In genomic region chr17:75818326-75818885, GRCh38 we compare ENCODE assay signal across 17 cellular contexts. TPM values are rescaled to one million over a fixed set of nuclear protein-coding genes. Genes with fewer than 3 reads are reported as not detected.
DNase-seq lines count a peak whose midpoint lies in the region; ATAC-seq and TF ChIP-seq lines count a peak whose summit lies in the region.
"Had no signal": no experiment of that assay in that cellular context is flagged by ENCODE, and none has a peak within 500 bp of the region (broad histone marks: within the 10 kb centered on the region; RNA-seq: fewer than 3 reads in every experiment).

No MANE protein-coding gene starts in this region.

- H3K4me1 Mint-ChIP-seq in CD4-positive, CD25-positive, alpha-beta regulatory T cell: peaks cover 0 to 18% (median 9%) of the 10 kb centered on the region in 4 donors
- no peaks in the 10 kb centered on the region for H3K4me1 Mint-ChIP-seq in nephron progenitor cell

- H3K27ac ChIP-seq in CD4-positive, CD25-positive, alpha-beta regulatory T cell (ENCODE audit: insufficient read depth, low read length, poor library complexity, severe bottlenecking): no peak overlapping the region
- H3K27ac ChIP-seq in RWPE1: peak overlapping the region; percentile 71
- H3K27ac ChIP-seq in brain microvascular endothelial cell: no peak overlapping the region
- H3K27ac ChIP-seq: SJCRH30 had no signal

- H3K36me3 Mint-ChIP-seq in CD4-positive, CD25-positive, alpha-beta regulatory T cell: peaks cover 11% of the 10 kb centered on the region
- H3K36me3 Mint-ChIP-seq in nephron progenitor cell (ENCODE audit: low read depth): peaks cover 30% of the 10 kb centered on the region

- POLR2A ChIA-PET in RWPE1 (lab: Yijun Ruan, JAX; ENCODE audit: low non-redundant PET): no interaction called here

- no peaks in the 10 kb centered on the region for H3K9me3 Mint-ChIP-seq in CD4-positive, CD25-positive, alpha-beta regulatory T cell
- H3K9me3 Mint-ChIP-seq in nephron progenitor cell: no peaks in the 10 kb centered on the region
- H3K9me3 Mint-ChIP-seq: CD4-positive, alpha-beta memory T cell had no signal

- ATAC-seq in CD4-positive, CD25-positive, alpha-beta regulatory T cell (ENCODE audit: low read depth in 2 of 2): no peak
- ATAC-seq in sciatic nerve: no peak
- ATAC-seq: PC-3 had no signal

- H3K4me1 ChIP-seq in CD4-positive, CD25-positive, alpha-beta regulatory T cell (ENCODE audit: control insufficient read depth, insufficient read depth, low read length, poor library complexity, severe bottlenecking): peaks cover 13% of the 10 kb centered on the region
- H3K4me1 ChIP-seq: SJCRH30 had no signal

- H3K27ac Mint-ChIP-seq in CD4-positive, CD25-positive, alpha-beta regulatory T cell: peak overlapping the region in 2 of 3 donors; percentile 5 to 93
- H3K27ac Mint-ChIP-seq in nephron progenitor cell: peak overlapping the region; percentile 57

- H3K4me3 ChIP-seq in CD4-positive, CD25-positive, alpha-beta regulatory T cell (ENCODE audit: low read depth, low read length): no peak overlapping the region
- no peak overlapping the region for H3K4me3 ChIP-seq in brain microvascular endothelial cell (ENCODE audit: low read depth, low read length)
- H3K4me3 ChIP-seq: SJCRH30 had no signal

- H3K9me3 ChIP-seq in CD4-positive, CD25-positive, alpha-beta regulatory T cell (ENCODE audit: control insufficient read depth in 2 of 2, low read length in 2 of 2): no peaks in the 10 kb centered on the region
- H3K9me3 ChIP-seq: SJCRH30 had no signal

- in situ Hi-C loops in brain microvascular endothelial cell (cut with HindIII; ENCODE audit: low pct_ligation_motif_present, low sequenced_read_pairs): no loop called here

- intact Hi-C loops in sciatic nerve (cut with DNase I): no loop called here

- no peak overlapping the region for H3K4me3 Mint-ChIP-seq in CD4-positive, CD25-positive, alpha-beta regulatory T cell
- no peak overlapping the region for H3K4me3 Mint-ChIP-seq in nephron progenitor cell
- H3K4me3 Mint-ChIP-seq: CD4-positive, alpha-beta memory T cell had no signal

- TF ChIP-seq CTCF in RWPE1 (conservative IDR thresholded peaks at IDR 0.05; ENCODE audit: low read depth) (no peak), nephron progenitor cell (IDR thresholded peaks at IDR 0.05) (no peak), brain microvascular endothelial cell (IDR thresholded peaks at IDR 0.05; ENCODE audit: low read depth, low read length, missing control alignments) (no peak)

- no peaks in the 10 kb centered on the region for H3K27me3 Mint-ChIP-seq in CD4-positive, CD25-positive, alpha-beta regulatory T cell
- H3K27me3 Mint-ChIP-seq in nephron progenitor cell (ENCODE audit: low read depth, poor library complexity): no peaks in the 10 kb centered on the region
- H3K27me3 Mint-ChIP-seq: CD4-positive, alpha-beta memory T cell had no signal

- peaks cover 57% of the 10 kb centered on the region for H3K36me3 ChIP-seq in CD4-positive, CD25-positive, alpha-beta regulatory T cell (ENCODE audit: control insufficient read depth, insufficient read depth, low read length)
- H3K36me3 ChIP-seq in brain microvascular endothelial cell (replicated peaks): peaks cover 31% of the 10 kb centered on the region

- H3K27me3 ChIP-seq in CD4-positive, CD25-positive, alpha-beta regulatory T cell (ENCODE audit: control insufficient read depth, insufficient read depth, low read length): no peaks in the 10 kb centered on the region
- no peaks in the 10 kb centered on the region for H3K27me3 ChIP-seq in brain microvascular endothelial cell (replicated peaks)
- H3K27me3 ChIP-seq: SJCRH30 had no signal

- peak; percentile 11 for DNase-seq in 8988T
- DNase-seq in CD4-positive, CD25-positive, alpha-beta regulatory T cell: no peak
- no peak for DNase-seq in RWPE1 (ENCODE audit: low spot score)
- no peak for DNase-seq in nephron progenitor cell
- no peak for DNase-seq in sciatic nerve (ENCODE audit: low spot score)
- no peak for DNase-seq in T-helper 1 cell
- no peak for DNase-seq in brain microvascular endothelial cell
- DNase-seq: CD4-positive, alpha-beta memory T cell; DND-41; HCEC 1CT; MV-4-11; NCI-H1417; NCI-H1930; NCI-H2171 treated with DMSO at 0.1 percent for 48 hours; NCI-H748 treated with DMSO at 0.1 percent for 48 hours; SJCRH30 had no signal

- CTCF ChIA-PET in RWPE1 (lab: Yijun Ruan, JAX): no interaction called here

RNA-seq across cellular contexts. Expression of gene UNC13D, which starts 25.8 kb away (rescaled TPM):
- 149 TPM for total RNA-seq in CD4-positive, CD25-positive, alpha-beta regulatory T cell
- polyA plus RNA-seq in CD4-positive, CD25-positive, alpha-beta regulatory T cell: 10 to 100 TPM; 41.6 to 51.7 (median 45.0) TPM
- total RNA-seq in sciatic nerve: 30.9 TPM

RNA-seq across cellular contexts. Expression of gene UNK, which starts 33.8 kb away (rescaled TPM):
- total RNA-seq in CD4-positive, CD25-positive, alpha-beta regulatory T cell: 33.9 TPM
- polyA plus RNA-seq in CD4-positive, CD25-positive, alpha-beta regulatory T cell: 10 to 100 TPM; 15.3 to 24.5 (median 23.0) TPM
- total RNA-seq in sciatic nerve: 41.4 TPM

RNA-seq across cellular contexts. Expression of gene WBP2, which starts 36.7 kb away (rescaled TPM):
- total RNA-seq in CD4-positive, CD25-positive, alpha-beta regulatory T cell: 118 TPM
- 100 to 1,000 TPM in 1 of 4 donors, 10 to 100 TPM in 3; 77.7 to 112 (median 91.2) TPM for polyA plus RNA-seq in CD4-positive, CD25-positive, alpha-beta regulatory T cell
- total RNA-seq in sciatic nerve: 156 TPM

RNA-seq across cellular contexts. Expression of gene GALK1, which starts 53.4 kb away (rescaled TPM):
- 9.1 TPM for total RNA-seq in CD4-positive, CD25-positive, alpha-beta regulatory T cell
- 10 to 100 TPM; 18.7 to 24.3 (median 21.9) TPM for polyA plus RNA-seq in CD4-positive, CD25-positive, alpha-beta regulatory T cell
- 23.7 TPM for total RNA-seq in sciatic nerve

RNA-seq across cellular contexts. Expression of gene TRIM47, which starts 60.0 kb away (rescaled TPM):
- 3.6 TPM for total RNA-seq in CD4-positive, CD25-positive, alpha-beta regulatory T cell
- 10 to 100 TPM in 3 of 4 donors, 1 to 10 TPM in 1; 8.7 to 16.6 (median 15.8) TPM for polyA plus RNA-seq in CD4-positive, CD25-positive, alpha-beta regulatory T cell
- 50.7 TPM for total RNA-seq in sciatic nerve
